4 cellular contexts compared by ENCODE assay signal in genomic region chr10:86327954-86328705, GRCh38.
A peak's percentile ranks its signal among the peaks of the same experiment; 100 is the strongest.
TF ChIP-seq lines count a peak whose summit lies in the region.

No MANE protein-coding gene starts in this region.

TF ChIP-seq in A549, 52 proteins besides CTCF, POLR2A, EP300 and RAD21:
- TF ChIP-seq MAFK (IDR thresholded peaks at IDR 0.05; ENCODE audit: partially characterized antibody) (peak; percentile 74), CEBPB (IDR thresholded peaks at IDR 0.05) (no peak)

TF ChIP-seq in IMR-90, 13 proteins besides CTCF, POLR2A, EP300 and RAD21:
- TF ChIP-seq SMC3 (IDR thresholded peaks at IDR 0.05; ENCODE audit: low read depth, low read length) (no peak), MXI1 (IDR thresholded peaks at IDR 0.05; ENCODE audit: borderline replicate concordance, low read depth, low read length) (no peak), NFE2L2 (IDR thresholded peaks at IDR 0.05; ENCODE audit: low read depth, low read length) (no peak), RFX5 (IDR thresholded peaks at IDR 0.05; ENCODE audit: low read depth, low read length) (no peak), MAZ (IDR thresholded peaks at IDR 0.05; ENCODE audit: borderline replicate concordance, low read depth, low read length) (no peak), CHD1 (IDR thresholded peaks at IDR 0.05; ENCODE audit: low read depth, low read length) (no peak), MAFK (IDR thresholded peaks at IDR 0.05; ENCODE audit: low read depth, low read length) (peak; percentile 73)
- TF ChIP-seq, protein P1, sequence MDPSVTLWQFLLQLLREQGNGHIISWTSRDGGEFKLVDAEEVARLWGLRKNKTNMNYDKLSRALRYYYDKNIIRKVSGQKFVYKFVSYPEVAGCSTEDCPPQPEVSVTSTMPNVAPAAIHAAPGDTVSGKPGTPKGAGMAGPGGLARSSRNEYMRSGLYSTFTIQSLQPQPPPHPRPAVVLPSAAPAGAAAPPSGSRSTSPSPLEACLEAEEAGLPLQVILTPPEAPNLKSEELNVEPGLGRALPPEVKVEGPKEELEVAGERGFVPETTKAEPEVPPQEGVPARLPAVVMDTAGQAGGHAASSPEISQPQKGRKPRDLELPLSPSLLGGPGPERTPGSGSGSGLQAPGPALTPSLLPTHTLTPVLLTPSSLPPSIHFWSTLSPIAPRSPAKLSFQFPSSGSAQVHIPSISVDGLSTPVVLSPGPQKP (IDR thresholded peaks at IDR 0.05; ENCODE audit: borderline replicate concordance, low read depth, low read length) = no peak

TF ChIP-seq in endothelial cell of umbilical vein, 7 proteins besides CTCF, POLR2A, EP300 and RAD21:
- TF ChIP-seq FOS (IDR thresholded peaks at IDR 0.05; ENCODE audit: borderline replicate concordance, insufficient read depth, low read length) = no peak

TF ChIP-seq in WTC11, 78 proteins besides CTCF, POLR2A, EP300 and RAD21:
- no peak for TF ChIP-seq NR3C1 (CRISPR knock-in tag; conservative IDR thresholded peaks at IDR 0.05; ENCODE audit: low read depth)
- no peak for TF ChIP-seq ARID4B (CRISPR knock-in tag; IDR thresholded peaks at IDR 0.05; ENCODE audit: borderline replicate concordance)
- no peak for TF ChIP-seq ZMAT4 (CRISPR knock-in tag; IDR thresholded peaks at IDR 0.05)
- TF ChIP-seq ZNF219 (CRISPR knock-in tag; IDR thresholded peaks at IDR 0.05; ENCODE audit: borderline replicate concordance) = no peak
